In the genomic region with DNA sequence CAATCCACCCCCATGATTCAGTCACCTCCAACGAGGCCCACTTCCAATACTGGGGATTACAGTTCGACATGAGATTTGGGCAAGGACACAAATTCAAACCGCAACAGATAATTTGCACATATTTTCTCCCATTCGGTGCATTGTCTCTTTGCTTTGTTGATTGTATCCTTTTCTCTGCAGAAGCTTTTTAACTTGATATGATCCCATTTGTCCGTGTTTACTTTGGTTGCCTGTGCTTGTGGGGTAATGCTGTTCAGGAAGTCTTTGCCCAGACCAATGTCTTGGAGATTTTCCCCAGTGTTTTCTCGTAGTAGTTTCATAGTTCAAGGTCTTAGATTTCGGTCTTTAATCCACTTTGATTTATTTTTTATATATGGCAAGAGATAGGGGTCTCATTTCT, we compare ENCODE assay signal across 7 cellular contexts.
"Had no signal": no experiment of that assay in that cellular context is flagged by ENCODE, and none has a peak within 500 bp of the region (broad histone marks: within the 10 kb centered on the region; RNA-seq: fewer than 3 reads in every experiment).

No MANE protein-coding gene starts in this region.

- ATAC-seq: HepG2 had no signal

- H3K9ac ChIP-seq: KMS-11 had no signal

- DNase-seq: IMR-90, KBM-7, KG1 had no signal

- FAIRE-seq: HepG2, HTR-8/SVneo had no signal

- H3K4me2 ChIP-seq: KMS-11 had no signal

- H3K27ac ChIP-seq: HL-60, KMS-11 had no signal
